Comparison of ENCODE assay signal across 9 cellular contexts in genomic region chr16:47713225-47713595, GRCh38.
DNase-seq lines count a peak whose midpoint lies in the region; TF ChIP-seq lines count a peak whose summit lies in the region.
"Had no signal": no experiment of that assay in that cellular context is flagged by ENCODE, and none has a peak within 500 bp of the region (broad histone marks: within the 10 kb centered on the region; RNA-seq: fewer than 3 reads in every experiment).

No MANE protein-coding gene starts in this region.

- intact Hi-C loops in esophagus muscularis mucosa (cut with DNase I) = no loop called here

- WGBS in esophagus muscularis mucosa = 35% methylated on average over 6 of the region's 6 CpGs

- H3K27me3 ChIP-seq in SJCRH30 (no peaks in the 10 kb centered on the region), esophagus muscularis mucosa (peaks cover 0 to 23% (median 0%) of the 10 kb centered on the region in 4 donors)

- no peak for TF ChIP-seq CTCF in GM10266 (IDR thresholded peaks at IDR 0.05; ENCODE audit: control insufficient read depth, insufficient read depth, low read depth, missing control alignments)
- TF ChIP-seq CTCF in esophagus muscularis mucosa (IDR thresholded peaks at IDR 0.05) = no peak

- peak; percentile 16 for DNase-seq in GM10266 (ENCODE audit: extremely low spot score)
- DNase-seq in H4 (ENCODE audit: low spot score) = peak; percentile 63
- DNase-seq in SJCRH30 = peak; percentile 31 to 46
- DNase-seq in iris pigment epithelial cell (ENCODE audit: low read depth) = peak; percentile 90
- no peak for DNase-seq in LoVo (ENCODE audit: low spot score)
- DNase-seq in esophagus muscularis mucosa (ENCODE audit: extremely low spot score) = no peak
- DNase-seq in NCI-H146 (lab: John Stamatoyannopoulos, UW) = no peak
- DNase-seq in DMS79 (lab: John Stamatoyannopoulos, UW) = no peak
- DNase-seq: NCI-H524 had no signal

- H3K4me3 ChIP-seq in SJCRH30 (peak overlapping the region; percentile 29; the same call in 1 of the 2 replicates), esophagus muscularis mucosa (no peak overlapping the region)

- TF ChIP-seq POLR2A in esophagus muscularis mucosa (IDR thresholded peaks at IDR 0.05; ENCODE audit: low read depth) = no peak

- H3K4me1 ChIP-seq in SJCRH30 (no peaks in the 10 kb centered on the region), esophagus muscularis mucosa (no peaks in the 10 kb centered on the region)

- no peaks in the 10 kb centered on the region for H3K9me3 ChIP-seq in SJCRH30 (replicated peaks)
- H3K9me3 ChIP-seq in esophagus muscularis mucosa = no peaks in the 10 kb centered on the region

- H3K36me3 ChIP-seq in SJCRH30 (no peaks in the 10 kb centered on the region), esophagus muscularis mucosa (no peaks in the 10 kb centered on the region)

- H3K27ac ChIP-seq in SJCRH30 (peak overlapping the region; percentile 9; the same call in 1 of the 2 replicates), esophagus muscularis mucosa (replicated peaks in 1 of 4) (no peak overlapping the region)

- no peak for TF ChIP-seq EP300 in esophagus muscularis mucosa (IDR thresholded peaks at IDR 0.05)

Comparison
In these comparisons a context has a peak if more than half of its experiments do, and no peak if none do; other contexts are left out.
1. DNase-seq: peak in GM10266 (single experiment), H4 (single experiment), SJCRH30 (2 of 2) and iris pigment epithelial cell (single experiment); none in LoVo (single experiment), esophagus muscularis mucosa (single experiment), NCI-H146 (single experiment) and DMS79 (single experiment).